2 cellular contexts compared by ENCODE assay signal in the genomic region with DNA sequence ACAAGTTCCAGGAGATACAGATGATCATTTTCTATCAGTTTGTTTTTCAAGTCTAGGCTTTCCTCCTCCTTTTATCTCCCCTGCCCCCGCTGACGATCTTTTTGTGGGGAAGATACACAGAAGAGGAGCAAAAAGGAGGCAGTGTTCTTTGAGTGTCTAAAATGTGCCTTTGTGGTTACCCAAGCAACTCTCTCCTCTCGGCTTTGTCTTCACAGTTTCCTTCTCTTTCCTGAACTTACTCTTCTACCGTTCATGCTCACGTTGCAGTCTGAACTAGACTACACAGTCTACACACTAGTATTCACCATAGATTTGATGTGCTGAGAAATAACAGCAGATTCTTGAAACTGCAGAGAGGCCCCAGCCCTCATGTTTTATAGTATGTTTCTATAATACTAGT.
TF ChIP-seq lines count a peak whose summit lies in the region.

No MANE protein-coding gene starts in this region.

TF ChIP-seq in GM12878, 131 proteins besides CTCF, POLR2A, EP300 and RAD21:
- TF ChIP-seq RUNX3 (IDR thresholded peaks at IDR 0.05; ENCODE audit: low read length), result peak; percentile 38; the same call in 1 of the 2 replicates
- TF ChIP-seq LARP7 (IDR thresholded peaks at IDR 0.05), result no peak
- TF ChIP-seq SIN3A (IDR thresholded peaks at IDR 0.05; ENCODE audit: low read depth, low read length), result no peak
- TF ChIP-seq, protein P1, sequence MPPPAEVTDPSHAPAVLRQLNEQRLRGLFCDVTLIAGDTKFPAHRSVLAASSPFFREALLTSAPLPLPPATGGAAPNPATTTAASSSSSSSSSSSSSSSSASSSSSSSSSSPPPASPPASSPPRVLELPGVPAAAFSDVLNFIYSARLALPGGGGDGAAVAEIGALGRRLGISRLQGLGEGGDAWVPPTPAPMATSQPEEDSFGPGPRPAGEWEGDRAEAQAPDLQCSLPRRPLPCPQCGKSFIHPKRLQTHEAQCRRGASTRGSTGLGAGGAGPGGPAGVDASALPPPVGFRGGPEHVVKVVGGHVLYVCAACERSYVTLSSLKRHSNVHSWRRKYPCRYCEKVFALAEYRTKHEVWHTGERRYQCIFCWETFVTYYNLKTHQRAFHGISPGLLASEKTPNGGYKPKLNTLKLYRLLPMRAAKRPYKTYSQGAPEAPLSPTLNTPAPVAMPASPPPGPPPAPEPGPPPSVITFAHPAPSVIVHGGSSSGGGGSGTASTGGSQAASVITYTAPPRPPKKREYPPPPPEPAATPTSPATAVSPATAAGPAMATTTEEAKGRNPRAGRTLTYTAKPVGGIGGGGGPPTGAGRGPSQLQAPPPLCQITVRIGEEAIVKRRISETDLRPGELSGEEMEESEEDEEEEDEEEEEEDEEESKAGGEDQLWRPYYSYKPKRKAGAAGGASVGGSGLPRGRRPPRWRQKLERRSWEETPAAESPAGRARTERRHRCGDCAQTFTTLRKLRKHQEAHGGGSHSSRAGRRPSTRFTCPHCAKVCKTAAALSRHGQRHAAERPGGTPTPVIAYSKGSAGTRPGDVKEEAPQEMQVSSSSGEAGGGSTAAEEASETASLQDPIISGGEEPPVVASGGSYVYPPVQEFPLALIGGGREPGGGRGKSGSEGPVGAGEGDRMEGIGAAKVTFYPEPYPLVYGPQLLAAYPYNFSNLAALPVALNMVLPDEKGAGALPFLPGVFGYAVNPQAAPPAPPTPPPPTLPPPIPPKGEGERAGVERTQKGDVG (CRISPR knock-in tag; IDR thresholded peaks at IDR 0.05), result no peak

TF ChIP-seq in GM23338, 12 proteins besides CTCF, POLR2A, EP300 and RAD21:
- TF ChIP-seq NANOG (IDR thresholded peaks at IDR 0.05; ENCODE audit: borderline replicate concordance) (no peak), EZH2 (IDR thresholded peaks at IDR 0.05; ENCODE audit: low read depth, unreplicated experiment) (no peak), ZNF331 (CRISPR knock-in tag; IDR thresholded peaks at IDR 0.05; ENCODE audit: low read depth) (no peak), JUNB (IDR thresholded peaks at IDR 0.05; ENCODE audit: unreplicated experiment) (no peak), CREB1 (CRISPR knock-in tag; IDR thresholded peaks at IDR 0.05; ENCODE audit: low read depth) (no peak), EZH2phosphoT487 (IDR thresholded peaks at IDR 0.05; ENCODE audit: unreplicated experiment) (no peak), POLR2AphosphoS5 (IDR thresholded peaks at IDR 0.05; ENCODE audit: low read depth) (no peak)
- TF ChIP-seq, protein P2, sequence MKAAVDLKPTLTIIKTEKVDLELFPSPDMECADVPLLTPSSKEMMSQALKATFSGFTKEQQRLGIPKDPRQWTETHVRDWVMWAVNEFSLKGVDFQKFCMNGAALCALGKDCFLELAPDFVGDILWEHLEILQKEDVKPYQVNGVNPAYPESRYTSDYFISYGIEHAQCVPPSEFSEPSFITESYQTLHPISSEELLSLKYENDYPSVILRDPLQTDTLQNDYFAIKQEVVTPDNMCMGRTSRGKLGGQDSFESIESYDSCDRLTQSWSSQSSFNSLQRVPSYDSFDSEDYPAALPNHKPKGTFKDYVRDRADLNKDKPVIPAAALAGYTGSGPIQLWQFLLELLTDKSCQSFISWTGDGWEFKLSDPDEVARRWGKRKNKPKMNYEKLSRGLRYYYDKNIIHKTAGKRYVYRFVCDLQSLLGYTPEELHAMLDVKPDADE (IDR thresholded peaks at IDR 0.05), result no peak
- TF ChIP-seq, protein P3, sequence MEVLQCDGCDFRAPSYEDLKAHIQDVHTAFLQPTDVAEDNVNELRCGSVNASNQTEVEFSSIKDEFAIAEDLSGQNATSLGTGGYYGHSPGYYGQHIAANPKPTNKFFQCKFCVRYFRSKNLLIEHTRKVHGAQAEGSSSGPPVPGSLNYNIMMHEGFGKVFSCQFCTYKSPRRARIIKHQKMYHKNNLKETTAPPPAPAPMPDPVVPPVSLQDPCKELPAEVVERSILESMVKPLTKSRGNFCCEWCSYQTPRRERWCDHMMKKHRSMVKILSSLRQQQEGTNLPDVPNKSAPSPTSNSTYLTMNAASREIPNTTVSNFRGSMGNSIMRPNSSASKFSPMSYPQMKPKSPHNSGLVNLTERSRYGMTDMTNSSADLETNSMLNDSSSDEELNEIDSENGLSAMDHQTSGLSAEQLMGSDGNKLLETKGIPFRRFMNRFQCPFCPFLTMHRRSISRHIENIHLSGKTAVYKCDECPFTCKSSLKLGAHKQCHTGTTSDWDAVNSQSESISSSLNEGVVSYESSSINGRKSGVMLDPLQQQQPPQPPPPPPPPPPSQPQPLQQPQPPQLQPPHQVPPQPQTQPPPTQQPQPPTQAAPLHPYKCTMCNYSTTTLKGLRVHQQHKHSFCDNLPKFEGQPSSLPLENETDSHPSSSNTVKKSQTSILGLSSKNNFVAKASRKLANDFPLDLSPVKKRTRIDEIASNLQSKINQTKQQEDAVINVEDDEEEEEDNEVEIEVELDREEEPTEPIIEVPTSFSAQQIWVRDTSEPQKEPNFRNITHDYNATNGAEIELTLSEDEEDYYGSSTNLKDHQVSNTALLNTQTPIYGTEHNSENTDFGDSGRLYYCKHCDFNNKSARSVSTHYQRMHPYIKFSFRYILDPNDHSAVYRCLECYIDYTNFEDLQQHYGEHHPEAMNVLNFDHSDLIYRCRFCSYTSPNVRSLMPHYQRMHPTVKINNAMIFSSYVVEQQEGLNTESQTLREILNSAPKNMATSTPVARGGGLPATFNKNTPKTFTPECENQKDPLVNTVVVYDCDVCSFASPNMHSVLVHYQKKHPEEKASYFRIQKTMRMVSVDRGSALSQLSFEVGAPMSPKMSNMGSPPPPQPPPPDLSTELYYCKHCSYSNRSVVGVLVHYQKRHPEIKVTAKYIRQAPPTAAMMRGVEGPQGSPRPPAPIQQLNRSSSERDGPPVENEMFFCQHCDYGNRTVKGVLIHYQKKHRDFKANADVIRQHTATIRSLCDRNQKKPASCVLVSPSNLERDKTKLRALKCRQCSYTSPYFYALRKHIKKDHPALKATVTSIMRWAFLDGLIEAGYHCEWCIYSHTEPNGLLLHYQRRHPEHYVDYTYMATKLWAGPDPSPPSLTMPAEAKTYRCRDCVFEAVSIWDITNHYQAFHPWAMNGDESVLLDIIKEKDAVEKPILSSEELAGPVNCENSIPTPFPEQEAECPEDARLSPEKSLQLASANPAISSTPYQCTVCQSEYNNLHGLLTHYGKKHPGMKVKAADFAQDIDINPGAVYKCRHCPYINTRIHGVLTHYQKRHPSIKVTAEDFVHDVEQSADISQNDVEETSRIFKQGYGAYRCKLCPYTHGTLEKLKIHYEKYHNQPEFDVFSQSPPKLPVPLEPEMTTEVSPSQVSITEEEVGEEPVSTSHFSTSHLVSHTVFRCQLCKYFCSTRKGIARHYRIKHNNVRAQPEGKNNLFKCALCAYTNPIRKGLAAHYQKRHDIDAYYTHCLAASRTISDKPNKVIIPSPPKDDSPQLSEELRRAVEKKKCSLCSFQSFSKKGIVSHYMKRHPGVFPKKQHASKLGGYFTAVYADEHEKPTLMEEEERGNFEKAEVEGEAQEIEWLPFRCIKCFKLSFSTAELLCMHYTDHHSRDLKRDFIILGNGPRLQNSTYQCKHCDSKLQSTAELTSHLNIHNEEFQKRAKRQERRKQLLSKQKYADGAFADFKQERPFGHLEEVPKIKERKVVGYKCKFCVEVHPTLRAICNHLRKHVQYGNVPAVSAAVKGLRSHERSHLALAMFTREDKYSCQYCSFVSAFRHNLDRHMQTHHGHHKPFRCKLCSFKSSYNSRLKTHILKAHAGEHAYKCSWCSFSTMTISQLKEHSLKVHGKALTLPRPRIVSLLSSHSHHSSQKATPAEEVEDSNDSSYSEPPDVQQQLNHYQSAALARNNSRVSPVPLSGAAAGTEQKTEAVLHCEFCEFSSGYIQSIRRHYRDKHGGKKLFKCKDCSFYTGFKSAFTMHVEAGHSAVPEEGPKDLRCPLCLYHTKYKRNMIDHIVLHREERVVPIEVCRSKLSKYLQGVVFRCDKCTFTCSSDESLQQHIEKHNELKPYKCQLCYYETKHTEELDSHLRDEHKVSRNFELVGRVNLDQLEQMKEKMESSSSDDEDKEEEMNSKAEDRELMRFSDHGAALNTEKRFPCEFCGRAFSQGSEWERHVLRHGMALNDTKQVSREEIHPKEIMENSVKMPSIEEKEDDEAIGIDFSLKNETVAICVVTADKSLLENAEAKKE (CRISPR knock-in tag; IDR thresholded peaks at IDR 0.05), result no peak
